ENCODE assay signal across 8 cellular contexts in the genomic region with DNA sequence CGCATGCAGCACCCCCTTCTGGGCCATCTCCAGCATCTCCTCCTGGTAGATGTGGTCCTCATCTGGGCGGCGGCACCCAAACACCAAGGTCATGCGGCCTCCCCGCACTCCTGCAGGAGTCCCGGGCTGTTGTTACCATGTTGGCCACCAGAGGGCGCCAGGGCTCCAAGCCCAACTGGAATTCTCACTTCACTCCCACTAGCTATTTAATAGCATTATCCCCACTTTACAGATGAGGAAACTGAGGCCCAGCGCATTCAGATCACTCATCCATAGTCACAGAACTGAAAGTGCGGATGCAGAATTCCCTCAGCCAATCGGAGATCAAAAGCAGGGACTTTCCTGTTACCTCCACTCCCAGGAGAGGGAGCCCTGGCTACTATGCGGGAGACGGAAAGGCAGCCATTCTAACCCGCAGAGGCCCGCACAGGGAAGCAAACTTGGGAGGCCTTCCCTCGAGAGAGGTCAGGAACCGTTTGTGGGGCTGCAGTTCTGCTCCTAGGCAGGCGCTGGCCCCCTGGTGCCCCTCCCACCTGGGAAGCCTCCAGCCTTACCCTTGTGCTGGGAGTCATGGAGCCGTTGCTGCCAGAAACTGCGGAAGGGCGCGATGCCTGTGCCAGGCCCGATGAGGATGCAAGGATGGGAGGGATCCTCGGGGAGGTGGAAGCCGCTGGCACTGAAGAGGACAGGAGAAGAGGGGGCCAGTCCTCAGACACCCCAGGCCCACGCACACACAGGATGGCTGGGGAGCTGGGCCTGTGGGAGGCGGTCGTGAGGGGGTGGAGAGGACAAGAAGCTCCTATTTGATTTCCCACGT. TPM values are rescaled to one million over a fixed set of nuclear protein-coding genes. Genes with fewer than 3 reads are reported as not detected.
DNase-seq lines count a peak whose midpoint lies in the region; ATAC-seq lines count a peak whose summit lies in the region.

No MANE protein-coding gene starts in this region.

- no peak overlapping the region for H3K27ac Mint-ChIP-seq in memory B cell

- no peaks in the 10 kb centered on the region for H3K36me3 Mint-ChIP-seq in memory B cell

- no peaks in the 10 kb centered on the region for H3K9me3 Mint-ChIP-seq in memory B cell

- H3K4me3 Mint-ChIP-seq in memory B cell = no peak overlapping the region

- peaks cover 4% of the 10 kb centered on the region for H3K27me3 Mint-ChIP-seq in memory B cell

- DNase-seq in NCI-H524 (lab: John Stamatoyannopoulos, UW) = peak; percentile 44 to 67
- no peak for DNase-seq in NCI-H524 treated with DMSO at 0.1 percent for 48 hours (lab: John Stamatoyannopoulos, UW)
- DNase-seq in NCI-H1694 (lab: John Stamatoyannopoulos, UW) = peak; percentile 61
- peak; percentile 68 for DNase-seq in activated CD4-positive, alpha-beta T cell treated with anti-CD3 and anti-CD28 coated beads, Interleukin-2, amount 50 U/mL, for 1 hour
- DNase-seq in dermis blood vessel endothelial cell = peak; percentile 69
- peak; percentile 72 to 84 for DNase-seq in memory B cell (ENCODE audit: low spot score in 2 of 2)
- DNase-seq in stimulated activated CD8-positive, alpha-beta memory T cell treated with anti-CD3 and anti-CD28 coated beads, Interleukin-15, amount 100 ng/mL, for 4 hours (ENCODE audit: low read depth in 2 of 2) = peak; percentile 14 to 23

- H3K4me1 Mint-ChIP-seq in memory B cell = peaks cover 3% of the 10 kb centered on the region

- ATAC-seq in memory B cell (ENCODE audit: low read depth) = peak; percentile 69
- ATAC-seq in GM18861 (IDR thresholded peaks at IDR 0.05; ENCODE audit: unreplicated experiment) = no peak

RNA-seq across cellular contexts. Expression of gene NOS2, which starts 40.1 kb away (rescaled TPM):
- 0.34 and 0.60 TPM in 2 replicates for total RNA-seq in dermis blood vessel endothelial cell
